1 cellular context compared by ENCODE assay signal in the genomic region with DNA sequence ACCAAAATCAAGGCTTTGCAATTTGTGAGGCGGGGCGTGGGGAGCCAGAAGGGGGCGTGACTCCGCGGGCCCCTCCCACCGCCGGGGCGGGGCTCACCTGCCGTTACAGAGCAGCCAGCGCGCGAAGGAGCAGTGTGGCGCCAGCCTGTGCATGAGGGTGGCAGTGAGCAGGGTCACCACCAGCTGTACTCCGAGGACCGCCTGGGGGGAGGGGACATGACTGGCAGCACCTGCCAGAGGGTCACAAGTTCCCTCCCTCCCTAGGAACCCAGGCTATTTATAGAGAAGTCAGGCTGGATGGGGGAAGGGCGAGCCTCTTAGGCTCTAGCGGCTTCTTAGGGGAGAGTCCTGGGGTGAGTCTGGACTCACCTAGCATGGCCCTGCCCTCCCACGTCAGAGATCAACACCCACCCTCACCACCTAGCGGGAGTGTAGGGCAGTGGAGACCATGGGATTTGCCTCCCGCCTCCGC.
A peak's percentile ranks its signal among the peaks of the same experiment; 100 is the strongest.
TF ChIP-seq lines count a peak whose summit lies in the region.

No MANE protein-coding gene starts in this region.

TF ChIP-seq in K562, 482 proteins besides CTCF, POLR2A, EP300 and RAD21 (continued from another document and continues in another):
- TF ChIP-seq, protein P1, sequence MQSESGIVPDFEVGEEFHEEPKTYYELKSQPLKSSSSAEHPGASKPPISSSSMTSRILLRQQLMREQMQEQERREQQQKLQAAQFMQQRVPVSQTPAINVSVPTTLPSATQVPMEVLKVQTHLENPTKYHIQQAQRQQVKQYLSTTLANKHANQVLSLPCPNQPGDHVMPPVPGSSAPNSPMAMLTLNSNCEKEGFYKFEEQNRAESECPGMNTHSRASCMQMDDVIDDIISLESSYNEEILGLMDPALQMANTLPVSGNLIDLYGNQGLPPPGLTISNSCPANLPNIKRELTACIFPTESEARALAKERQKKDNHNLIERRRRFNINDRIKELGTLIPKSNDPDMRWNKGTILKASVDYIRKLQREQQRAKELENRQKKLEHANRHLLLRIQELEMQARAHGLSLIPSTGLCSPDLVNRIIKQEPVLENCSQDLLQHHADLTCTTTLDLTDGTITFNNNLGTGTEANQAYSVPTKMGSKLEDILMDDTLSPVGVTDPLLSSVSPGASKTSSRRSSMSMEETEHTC (IDR thresholded peaks at IDR 0.05), result no peak
- TF ChIP-seq ZNF224 (CRISPR knock-in tag; IDR thresholded peaks at IDR 0.05), result no peak
- TF ChIP-seq, protein P2, sequence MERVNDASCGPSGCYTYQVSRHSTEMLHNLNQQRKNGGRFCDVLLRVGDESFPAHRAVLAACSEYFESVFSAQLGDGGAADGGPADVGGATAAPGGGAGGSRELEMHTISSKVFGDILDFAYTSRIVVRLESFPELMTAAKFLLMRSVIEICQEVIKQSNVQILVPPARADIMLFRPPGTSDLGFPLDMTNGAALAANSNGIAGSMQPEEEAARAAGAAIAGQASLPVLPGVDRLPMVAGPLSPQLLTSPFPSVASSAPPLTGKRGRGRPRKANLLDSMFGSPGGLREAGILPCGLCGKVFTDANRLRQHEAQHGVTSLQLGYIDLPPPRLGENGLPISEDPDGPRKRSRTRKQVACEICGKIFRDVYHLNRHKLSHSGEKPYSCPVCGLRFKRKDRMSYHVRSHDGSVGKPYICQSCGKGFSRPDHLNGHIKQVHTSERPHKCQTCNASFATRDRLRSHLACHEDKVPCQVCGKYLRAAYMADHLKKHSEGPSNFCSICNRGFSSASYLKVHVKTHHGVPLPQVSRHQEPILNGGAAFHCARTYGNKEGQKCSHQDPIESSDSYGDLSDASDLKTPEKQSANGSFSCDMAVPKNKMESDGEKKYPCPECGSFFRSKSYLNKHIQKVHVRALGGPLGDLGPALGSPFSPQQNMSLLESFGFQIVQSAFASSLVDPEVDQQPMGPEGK (CRISPR knock-in tag; IDR thresholded peaks at IDR 0.05; ENCODE audit: borderline replicate concordance), result no peak
- TF ChIP-seq TAF9B (IDR thresholded peaks at IDR 0.05; ENCODE audit: partially characterized antibody), result no peak
- TF ChIP-seq, protein P3, sequence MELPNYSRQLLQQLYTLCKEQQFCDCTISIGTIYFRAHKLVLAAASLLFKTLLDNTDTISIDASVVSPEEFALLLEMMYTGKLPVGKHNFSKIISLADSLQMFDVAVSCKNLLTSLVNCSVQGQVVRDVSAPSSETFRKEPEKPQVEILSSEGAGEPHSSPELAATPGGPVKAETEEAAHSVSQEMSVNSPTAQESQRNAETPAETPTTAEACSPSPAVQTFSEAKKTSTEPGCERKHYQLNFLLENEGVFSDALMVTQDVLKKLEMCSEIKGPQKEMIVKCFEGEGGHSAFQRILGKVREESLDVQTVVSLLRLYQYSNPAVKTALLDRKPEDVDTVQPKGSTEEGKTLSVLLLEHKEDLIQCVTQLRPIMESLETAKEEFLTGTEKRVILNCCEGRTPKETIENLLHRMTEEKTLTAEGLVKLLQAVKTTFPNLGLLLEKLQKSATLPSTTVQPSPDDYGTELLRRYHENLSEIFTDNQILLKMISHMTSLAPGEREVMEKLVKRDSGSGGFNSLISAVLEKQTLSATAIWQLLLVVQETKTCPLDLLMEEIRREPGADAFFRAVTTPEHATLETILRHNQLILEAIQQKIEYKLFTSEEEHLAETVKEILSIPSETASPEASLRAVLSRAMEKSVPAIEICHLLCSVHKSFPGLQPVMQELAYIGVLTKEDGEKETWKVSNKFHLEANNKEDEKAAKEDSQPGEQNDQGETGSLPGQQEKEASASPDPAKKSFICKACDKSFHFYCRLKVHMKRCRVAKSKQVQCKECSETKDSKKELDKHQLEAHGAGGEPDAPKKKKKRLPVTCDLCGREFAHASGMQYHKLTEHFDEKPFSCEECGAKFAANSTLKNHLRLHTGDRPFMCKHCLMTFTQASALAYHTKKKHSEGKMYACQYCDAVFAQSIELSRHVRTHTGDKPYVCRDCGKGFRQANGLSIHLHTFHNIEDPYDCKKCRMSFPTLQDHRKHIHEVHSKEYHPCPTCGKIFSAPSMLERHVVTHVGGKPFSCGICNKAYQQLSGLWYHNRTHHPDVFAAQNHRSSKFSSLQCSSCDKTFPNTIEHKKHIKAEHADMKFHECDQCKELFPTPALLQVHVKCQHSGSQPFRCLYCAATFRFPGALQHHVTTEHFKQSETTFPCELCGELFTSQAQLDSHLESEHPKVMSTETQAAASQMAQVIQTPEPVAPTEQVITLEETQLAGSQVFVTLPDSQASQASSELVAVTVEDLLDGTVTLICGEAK (IDR thresholded peaks at IDR 0.05), result no peak
- TF ChIP-seq, protein P3 (CRISPR knock-in tag; IDR thresholded peaks at IDR 0.05), result no peak
- TF ChIP-seq ZKSCAN1 (IDR thresholded peaks at IDR 0.05; ENCODE audit: low read depth, low read length), result no peak
- TF ChIP-seq ZNF184 (CRISPR knock-in tag; IDR thresholded peaks at IDR 0.05), result no peak
- no peak for TF ChIP-seq ZNF311 (CRISPR knock-in tag; IDR thresholded peaks at IDR 0.05)
- TF ChIP-seq, protein P4, sequence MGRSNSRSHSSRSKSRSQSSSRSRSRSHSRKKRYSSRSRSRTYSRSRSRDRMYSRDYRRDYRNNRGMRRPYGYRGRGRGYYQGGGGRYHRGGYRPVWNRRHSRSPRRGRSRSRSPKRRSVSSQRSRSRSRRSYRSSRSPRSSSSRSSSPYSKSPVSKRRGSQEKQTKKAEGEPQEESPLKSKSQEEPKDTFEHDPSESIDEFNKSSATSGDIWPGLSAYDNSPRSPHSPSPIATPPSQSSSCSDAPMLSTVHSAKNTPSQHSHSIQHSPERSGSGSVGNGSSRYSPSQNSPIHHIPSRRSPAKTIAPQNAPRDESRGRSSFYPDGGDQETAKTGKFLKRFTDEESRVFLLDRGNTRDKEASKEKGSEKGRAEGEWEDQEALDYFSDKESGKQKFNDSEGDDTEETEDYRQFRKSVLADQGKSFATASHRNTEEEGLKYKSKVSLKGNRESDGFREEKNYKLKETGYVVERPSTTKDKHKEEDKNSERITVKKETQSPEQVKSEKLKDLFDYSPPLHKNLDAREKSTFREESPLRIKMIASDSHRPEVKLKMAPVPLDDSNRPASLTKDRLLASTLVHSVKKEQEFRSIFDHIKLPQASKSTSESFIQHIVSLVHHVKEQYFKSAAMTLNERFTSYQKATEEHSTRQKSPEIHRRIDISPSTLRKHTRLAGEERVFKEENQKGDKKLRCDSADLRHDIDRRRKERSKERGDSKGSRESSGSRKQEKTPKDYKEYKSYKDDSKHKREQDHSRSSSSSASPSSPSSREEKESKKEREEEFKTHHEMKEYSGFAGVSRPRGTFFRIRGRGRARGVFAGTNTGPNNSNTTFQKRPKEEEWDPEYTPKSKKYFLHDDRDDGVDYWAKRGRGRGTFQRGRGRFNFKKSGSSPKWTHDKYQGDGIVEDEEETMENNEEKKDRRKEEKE (IDR thresholded peaks at IDR 0.05; ENCODE audit: borderline replicate concordance in 1 of 2, control insufficient read depth in 1 of 2, low read depth in 2 of 2, low read length in 1 of 2), result no peak
- TF ChIP-seq SNIP1 (IDR thresholded peaks at IDR 0.05; ENCODE audit: low read depth), result no peak
- no peak for TF ChIP-seq POLR3G (IDR thresholded peaks at IDR 0.05; ENCODE audit: extremely low read depth, insufficient read length, insufficient replicate concordance)
- peak; percentile 85; the same call in 1 of the 2 replicates for TF ChIP-seq MTA3 (IDR thresholded peaks at IDR 0.05; ENCODE audit: borderline replicate concordance)
- TF ChIP-seq MED1 (CRISPR knock-in tag; IDR thresholded peaks at IDR 0.05; ENCODE audit: borderline replicate concordance), result no peak
- no peak for TF ChIP-seq ETS2 (tag; IDR thresholded peaks at IDR 0.05; ENCODE audit: borderline replicate concordance, poor library complexity, severe bottlenecking)
- no peak for TF ChIP-seq JUN (IDR thresholded peaks at IDR 0.05; ENCODE audit: borderline replicate concordance, low read depth, low read length)
- no peak for TF ChIP-seq JUN (CRISPR knock-in tag; IDR thresholded peaks at IDR 0.05; ENCODE audit: borderline replicate concordance)
- 0 out of 2 replicates have a peak, but pooled peaks have one; percentile 59 for TF ChIP-seq CHD2 (IDR thresholded peaks at IDR 0.05; ENCODE audit: low read depth, low read length)
- TF ChIP-seq ZNF436 (CRISPR knock-in tag; IDR thresholded peaks at IDR 0.05), result no peak
- TF ChIP-seq XRCC5 (IDR thresholded peaks at IDR 0.05; ENCODE audit: low read depth, low read length), result peak; percentile 50; the same call in 1 of the 2 replicates
- TF ChIP-seq SAFB (IDR thresholded peaks at IDR 0.05; ENCODE audit: borderline replicate concordance, low read depth, low read length), result no peak
- TF ChIP-seq ZNF354B (CRISPR knock-in tag; IDR thresholded peaks at IDR 0.05), result no peak
- TF ChIP-seq, protein P5, sequence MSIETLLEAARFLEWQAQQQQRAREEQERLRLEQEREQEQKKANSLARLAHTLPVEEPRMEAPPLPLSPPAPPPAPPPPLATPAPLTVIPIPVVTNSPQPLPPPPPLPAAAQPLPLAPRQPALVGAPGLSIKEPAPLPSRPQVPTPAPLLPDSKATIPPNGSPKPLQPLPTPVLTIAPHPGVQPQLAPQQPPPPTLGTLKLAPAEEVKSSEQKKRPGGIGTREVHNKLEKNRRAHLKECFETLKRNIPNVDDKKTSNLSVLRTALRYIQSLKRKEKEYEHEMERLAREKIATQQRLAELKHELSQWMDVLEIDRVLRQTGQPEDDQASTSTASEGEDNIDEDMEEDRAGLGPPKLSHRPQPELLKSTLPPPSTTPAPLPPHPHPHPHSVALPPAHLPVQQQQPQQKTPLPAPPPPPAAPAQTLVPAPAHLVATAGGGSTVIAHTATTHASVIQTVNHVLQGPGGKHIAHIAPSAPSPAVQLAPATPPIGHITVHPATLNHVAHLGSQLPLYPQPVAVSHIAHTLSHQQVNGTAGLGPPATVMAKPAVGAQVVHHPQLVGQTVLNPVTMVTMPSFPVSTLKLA (conservative IDR thresholded peaks at IDR 0.05), result peak in 1 of 2 experiments; percentile 78; a peak in 3 of 4 replicates
- no peak for TF ChIP-seq KLF1 (tag; IDR thresholded peaks at IDR 0.05)
- no peak for TF ChIP-seq LARP7 (IDR thresholded peaks at IDR 0.05)
- TF ChIP-seq TRIM24 (IDR thresholded peaks at IDR 0.05), result peak; percentile 30 to 56; a peak in 2 of 4 replicates
- peak; percentile 60 to 68 for TF ChIP-seq NRF1 (conservative IDR thresholded peaks at IDR 0.05 in 1 of 2, IDR thresholded peaks at IDR 0.05 in 1 of 2)
- TF ChIP-seq SIRT6 (IDR thresholded peaks at IDR 0.05; ENCODE audit: low read depth, low read length), result no peak
- TF ChIP-seq ZNF282 (CRISPR knock-in tag; IDR thresholded peaks at IDR 0.05), result no peak
- peak; percentile 31; the same call in 1 of the 2 replicates for TF ChIP-seq CBFA2T3 (IDR thresholded peaks at IDR 0.05)
- TF ChIP-seq NCOR1 (IDR thresholded peaks at IDR 0.05), result no peak
- TF ChIP-seq, protein P6, sequence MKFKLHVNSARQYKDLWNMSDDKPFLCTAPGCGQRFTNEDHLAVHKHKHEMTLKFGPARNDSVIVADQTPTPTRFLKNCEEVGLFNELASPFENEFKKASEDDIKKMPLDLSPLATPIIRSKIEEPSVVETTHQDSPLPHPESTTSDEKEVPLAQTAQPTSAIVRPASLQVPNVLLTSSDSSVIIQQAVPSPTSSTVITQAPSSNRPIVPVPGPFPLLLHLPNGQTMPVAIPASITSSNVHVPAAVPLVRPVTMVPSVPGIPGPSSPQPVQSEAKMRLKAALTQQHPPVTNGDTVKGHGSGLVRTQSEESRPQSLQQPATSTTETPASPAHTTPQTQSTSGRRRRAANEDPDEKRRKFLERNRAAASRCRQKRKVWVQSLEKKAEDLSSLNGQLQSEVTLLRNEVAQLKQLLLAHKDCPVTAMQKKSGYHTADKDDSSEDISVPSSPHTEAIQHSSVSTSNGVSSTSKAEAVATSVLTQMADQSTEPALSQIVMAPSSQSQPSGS (CRISPR knock-in tag; IDR thresholded peaks at IDR 0.05), result no peak
- TF ChIP-seq, protein P7, sequence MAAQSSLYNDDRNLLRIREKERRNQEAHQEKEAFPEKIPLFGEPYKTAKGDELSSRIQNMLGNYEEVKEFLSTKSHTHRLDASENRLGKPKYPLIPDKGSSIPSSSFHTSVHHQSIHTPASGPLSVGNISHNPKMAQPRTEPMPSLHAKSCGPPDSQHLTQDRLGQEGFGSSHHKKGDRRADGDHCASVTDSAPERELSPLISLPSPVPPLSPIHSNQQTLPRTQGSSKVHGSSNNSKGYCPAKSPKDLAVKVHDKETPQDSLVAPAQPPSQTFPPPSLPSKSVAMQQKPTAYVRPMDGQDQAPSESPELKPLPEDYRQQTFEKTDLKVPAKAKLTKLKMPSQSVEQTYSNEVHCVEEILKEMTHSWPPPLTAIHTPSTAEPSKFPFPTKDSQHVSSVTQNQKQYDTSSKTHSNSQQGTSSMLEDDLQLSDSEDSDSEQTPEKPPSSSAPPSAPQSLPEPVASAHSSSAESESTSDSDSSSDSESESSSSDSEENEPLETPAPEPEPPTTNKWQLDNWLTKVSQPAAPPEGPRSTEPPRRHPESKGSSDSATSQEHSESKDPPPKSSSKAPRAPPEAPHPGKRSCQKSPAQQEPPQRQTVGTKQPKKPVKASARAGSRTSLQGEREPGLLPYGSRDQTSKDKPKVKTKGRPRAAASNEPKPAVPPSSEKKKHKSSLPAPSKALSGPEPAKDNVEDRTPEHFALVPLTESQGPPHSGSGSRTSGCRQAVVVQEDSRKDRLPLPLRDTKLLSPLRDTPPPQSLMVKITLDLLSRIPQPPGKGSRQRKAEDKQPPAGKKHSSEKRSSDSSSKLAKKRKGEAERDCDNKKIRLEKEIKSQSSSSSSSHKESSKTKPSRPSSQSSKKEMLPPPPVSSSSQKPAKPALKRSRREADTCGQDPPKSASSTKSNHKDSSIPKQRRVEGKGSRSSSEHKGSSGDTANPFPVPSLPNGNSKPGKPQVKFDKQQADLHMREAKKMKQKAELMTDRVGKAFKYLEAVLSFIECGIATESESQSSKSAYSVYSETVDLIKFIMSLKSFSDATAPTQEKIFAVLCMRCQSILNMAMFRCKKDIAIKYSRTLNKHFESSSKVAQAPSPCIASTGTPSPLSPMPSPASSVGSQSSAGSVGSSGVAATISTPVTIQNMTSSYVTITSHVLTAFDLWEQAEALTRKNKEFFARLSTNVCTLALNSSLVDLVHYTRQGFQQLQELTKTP (IDR thresholded peaks at IDR 0.05; ENCODE audit: low read depth in 1 of 2, partially characterized antibody in 2 of 2), result no peak
